22 cellular contexts compared by ENCODE assay signal in the genomic region with DNA sequence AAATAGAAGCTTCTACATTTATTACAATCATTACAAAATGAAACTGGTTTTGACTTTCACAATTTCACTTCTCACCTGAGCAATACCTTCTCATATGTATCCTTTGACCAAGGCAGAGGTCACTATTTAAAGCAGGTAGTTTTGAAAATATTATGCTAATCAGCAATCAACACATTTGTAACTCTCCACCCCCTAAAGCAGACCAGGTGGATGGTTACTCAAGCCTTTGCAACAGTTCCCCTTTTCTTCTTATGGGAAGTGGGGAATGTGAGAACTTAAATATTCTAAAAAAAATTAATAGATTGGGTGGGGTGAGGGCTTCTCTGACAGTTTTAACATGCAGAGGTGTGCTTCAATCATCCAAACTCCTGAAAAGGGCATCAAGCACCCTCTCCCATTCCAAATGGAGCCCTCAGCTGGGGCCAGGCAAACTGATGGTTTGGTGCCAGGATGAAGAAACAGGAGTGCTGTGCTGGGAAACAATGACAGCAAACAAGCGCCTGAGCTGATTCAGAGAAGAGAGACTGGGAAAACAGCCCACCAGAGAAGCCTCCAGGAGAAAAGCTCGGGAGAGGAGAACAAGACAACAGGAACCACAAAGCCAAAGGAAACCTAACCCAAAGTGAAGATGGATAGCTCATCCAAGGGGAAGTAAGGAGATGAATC.
"Had no signal": no experiment of that assay in that cellular context is flagged by ENCODE, and none has a peak within 500 bp of the region (broad histone marks: within the 10 kb centered on the region; RNA-seq: fewer than 3 reads in every experiment).

No MANE protein-coding gene starts in this region.

- DNase-seq: activated CD4-positive, alpha-beta T cell treated with anti-CD3 and anti-CD28 coated beads, Interleukin-2, amount 10 ng/mL, durations not matched to agents 24 days and 14 days; activated CD8-positive, alpha-beta memory T cell treated with anti-CD3 and anti-CD28 coated beads, Interleukin-2, amount 50 U/mL, for 4 hours; activated CD8-positive, alpha-beta T cell treated with anti-CD3 and anti-CD28 coated beads for 36 hours; activated naive CD4-positive, alpha-beta T cell treated with anti-CD3 and anti-CD28 coated beads for 36 hours; activated T-cell treated with anti-CD3 and anti-CD28 coated beads, Interleukin-2, amount 50 U/mL, for 4 hours; colonic mucosa; endodermal cell; foreskin melanocyte; glutamatergic neuron; hypothalamus; midbrain; nephron progenitor cell; nucleus accumbens; stimulated activated CD4-positive, alpha-beta T cell treated with anti-CD3 and anti-CD28 coated beads, Interleukin-12 subunit alpha, Interleukin-12 subunit beta, amount 100 ng/mL, for 4 hours; stimulated activated CD4-positive, alpha-beta T cell treated with anti-CD3 and anti-CD28 coated beads, Interleukin-1b, Interleukin-23, amount 100 ng/mL, for 48 hours; stimulated activated CD8-positive, alpha-beta memory T cell treated with anti-CD3 and anti-CD28 coated beads, Interleukin-4, amount 100 ng/mL, for 48 hours; stimulated activated naive CD4-positive, alpha-beta T cell treated with Interleukin-2 at 50 U/mL for 16 hours; T-helper 9 cell; thyroid gland had no signal

- H3K36me3 ChIP-seq: colonic mucosa, thyroid gland had no signal

- H3K27me3 ChIP-seq: colonic mucosa, thyroid gland had no signal

- H3K9me3 Mint-ChIP-seq: activated CD4-positive, alpha-beta T cell treated with anti-CD3 and anti-CD28 coated beads, Interleukin-2, amount 10 ng/mL, durations not matched to agents 24 days and 14 days; activated CD8-positive, alpha-beta T cell treated with anti-CD3 and anti-CD28 coated beads for 36 hours; activated T-cell treated with anti-CD3 and anti-CD28 coated beads, Interleukin-2, amount 50 U/mL, for 4 hours; brain; central memory CD8-positive, alpha-beta T cell had no signal

- H3K36me3 Mint-ChIP-seq: brain had no signal

- ATAC-seq: activated CD8-positive, alpha-beta T cell treated with anti-CD3 and anti-CD28 coated beads for 36 hours; activated T-cell treated with anti-CD3 and anti-CD28 coated beads, Interleukin-2, amount 50 U/mL, for 4 hours had no signal

- H3K9me3 ChIP-seq: colonic mucosa, thyroid gland had no signal

- H3K4me3 Mint-ChIP-seq: activated CD4-positive, alpha-beta T cell treated with anti-CD3 and anti-CD28 coated beads, Interleukin-2, amount 10 ng/mL, durations not matched to agents 24 days and 14 days; activated CD8-positive, alpha-beta T cell treated with anti-CD3 and anti-CD28 coated beads for 36 hours; activated naive CD4-positive, alpha-beta T cell treated with anti-CD3 and anti-CD28 coated beads for 36 hours; activated T-cell treated with anti-CD3 and anti-CD28 coated beads, Interleukin-2, amount 50 U/mL, for 4 hours; brain; central memory CD8-positive, alpha-beta T cell; endodermal cell; nephron progenitor cell had no signal

- H3K27ac Mint-ChIP-seq: activated CD4-positive, alpha-beta T cell treated with anti-CD3 and anti-CD28 coated beads, Interleukin-2, amount 10 ng/mL, durations not matched to agents 24 days and 14 days; activated CD8-positive, alpha-beta T cell treated with anti-CD3 and anti-CD28 coated beads for 36 hours; activated naive CD4-positive, alpha-beta T cell treated with anti-CD3 and anti-CD28 coated beads for 36 hours; brain; endodermal cell; nephron progenitor cell; progenitor cell of endocrine pancreas had no signal

- H3K27me3 Mint-ChIP-seq: progenitor cell of endocrine pancreas had no signal

- H3K4me3 ChIP-seq: colonic mucosa, thyroid gland had no signal

- H3K4me1 Mint-ChIP-seq: activated CD4-positive, alpha-beta T cell treated with anti-CD3 and anti-CD28 coated beads, Interleukin-2, amount 10 ng/mL, durations not matched to agents 24 days and 14 days; brain; central memory CD8-positive, alpha-beta T cell had no signal

- H3K4me1 ChIP-seq: thyroid gland had no signal
